9 cellular contexts compared by ENCODE assay signal in genomic region chr19:48656840-48657474, GRCh38. TPM values are rescaled to one million over a fixed set of nuclear protein-coding genes. Genes with fewer than 3 reads are reported as not detected.
A peak's percentile ranks its signal among the peaks of the same experiment; 100 is the strongest.
DNase-seq lines count a peak whose midpoint lies in the region; ATAC-seq, FAIRE-seq and TF ChIP-seq lines count a peak whose summit lies in the region.
"Had no signal": no experiment of that assay in that cellular context is flagged by ENCODE, and none has a peak within 500 bp of the region (broad histone marks: within the 10 kb centered on the region; RNA-seq: fewer than 3 reads in every experiment).

No MANE protein-coding gene starts in this region.

- no peak for FAIRE-seq in bronchial epithelial cell (lab: Jason Lieb, UNC)

- no peak overlapping the region for H3K27ac ChIP-seq in left ventricle myocardium inferior (replicated peaks)

- no peaks in the 10 kb centered on the region for H3K9me3 Mint-ChIP-seq in T-cell

- no peak overlapping the region for H3K4me3 Mint-ChIP-seq in T-cell

- no peaks in the 10 kb centered on the region for H3K27me3 Mint-ChIP-seq in T-cell

- H3K36me3 ChIP-seq in bronchial epithelial cell (ENCODE audit: control insufficient read depth, insufficient read depth, low read length) (no peaks in the 10 kb centered on the region), left ventricle myocardium inferior (no peaks in the 10 kb centered on the region)

- H3K36me3 Mint-ChIP-seq in T-cell = no peaks in the 10 kb centered on the region

- peaks cover 13% of the 10 kb centered on the region for H3K4me1 ChIP-seq in left ventricle myocardium inferior

- H3K27me3 ChIP-seq in bronchial epithelial cell (ENCODE audit: control insufficient read depth, insufficient read depth, low read length) = no peaks in the 10 kb centered on the region
- H3K27me3 ChIP-seq in left ventricle myocardium inferior (ENCODE audit: low read depth) = no peaks in the 10 kb centered on the region

- H3K4me1 Mint-ChIP-seq in T-cell = peaks cover 15 to 21% (median 17%) of the 10 kb centered on the region in 3 donors

- POLR2A ChIA-PET in T-cell (lab: Charles Lee) = interaction anchor here in 1 of 2 donors (0.6 kb wide), 1 partner anchor 14 kb away, joined by 3 read pairs; no protein-coding TSS in a partner anchor

- H3K9me3 ChIP-seq in left ventricle myocardium inferior (replicated peaks) = no peaks in the 10 kb centered on the region

- TF ChIP-seq CTCF in AG10803 (conservative IDR thresholded peaks at IDR 0.05; ENCODE audit: low read length) (no peak), bronchial epithelial cell (IDR thresholded peaks at IDR 0.05; ENCODE audit: insufficient read depth, low read length, severe bottlenecking) (no peak), left ventricle myocardium inferior (IDR thresholded peaks at IDR 0.05; ENCODE audit: borderline replicate concordance) (no peak)

- DNase-seq in AG10803 (ENCODE audit: low read depth) (peak; percentile 89), LHCN-M2 (ENCODE audit: low read depth) (peak; percentile 100), bronchial epithelial cell (ENCODE audit: low read depth) (peak; percentile 84), lung microvascular endothelial cell (ENCODE audit: low read depth in 2 of 2) (peak; percentile 59 to 71), left ventricle myocardium inferior (no peak), T-cell (no peak), NCI-H510A (lab: John Stamatoyannopoulos, UW) (no peak)
- DNase-seq: NCI-H2227 treated with DMSO at 0.1 percent for 48 hours had no signal

- no peak for ATAC-seq in GM21529 (IDR thresholded peaks at IDR 0.05; ENCODE audit: unreplicated experiment)
- no peak for ATAC-seq in T-cell (replicated peaks in 1 of 4)

- CTCF ChIA-PET in T-cell (lab: Charles Lee) = no interaction called here

- no peak overlapping the region for H3K27ac Mint-ChIP-seq in T-cell

- no peak overlapping the region for H3K4me3 ChIP-seq in AG10803 (ENCODE audit: low read length)
- H3K4me3 ChIP-seq in bronchial epithelial cell (ENCODE audit: low read depth, low read length) = no peak overlapping the region
- H3K4me3 ChIP-seq in left ventricle myocardium inferior = no peak overlapping the region

- intact Hi-C loops in left ventricle myocardium inferior (cut with micrococcal nuclease) = no loop called here

RNA-seq across cellular contexts. Expression of gene CA11, which starts 11.0 kb away (rescaled TPM):
- 0.83 and 2.4 TPM in 2 replicates for total RNA-seq in LHCN-M2 (2014; rRNA removed)
- polyA plus RNA-seq in LHCN-M2 (2012) = 9.6 TPM
- total RNA-seq in bronchial epithelial cell = 2.4 and 4.4 TPM in 2 replicates
- total RNA-seq in lung microvascular endothelial cell = 3.1 and 8.1 TPM in 2 replicates
- total RNA-seq in left ventricle myocardium inferior = 4.5 TPM
- 10 to 100 TPM in 4 of 5 donors, 1 to 10 TPM in 1; 8.0 to 18.5 (median 11.0) TPM for total RNA-seq in T-cell

RNA-seq across cellular contexts. Expression of gene NTN5, which starts 15.9 kb away (rescaled TPM):
- total RNA-seq in LHCN-M2 (2014; rRNA removed) (not detected in 2 replicates), bronchial epithelial cell (not detected in 2 replicates), lung microvascular endothelial cell (not detected in 2 replicates), left ventricle myocardium inferior (0.11 TPM), T-cell (1 to 10 TPM; 2.2 to 4.2 (median 3.5) TPM)
- polyA plus RNA-seq in LHCN-M2 (2012) = 0.04 TPM

RNA-seq across cellular contexts. Expression of gene DBP, which starts 19.8 kb away (rescaled TPM):
- total RNA-seq in LHCN-M2 (2014; rRNA removed) (2.9 and 4.8 TPM in 2 replicates), bronchial epithelial cell (6.6 and 8.7 TPM in 2 replicates), lung microvascular endothelial cell (0.87 and 3.4 TPM in 2 replicates), left ventricle myocardium inferior (7.9 TPM), T-cell (10 to 100 TPM; 24.5 to 57.2 (median 56.0) TPM)
- polyA plus RNA-seq in LHCN-M2 (2012) = 4.2 TPM

RNA-seq across cellular contexts. Expression of gene SPHK2, which starts 37.7 kb away (rescaled TPM):
- 13.3 and 16.2 TPM in 2 replicates for total RNA-seq in LHCN-M2 (2014; rRNA removed)
- 13.0 TPM for polyA plus RNA-seq in LHCN-M2 (2012)
- 3.3 and 3.4 TPM in 2 replicates for total RNA-seq in bronchial epithelial cell
- total RNA-seq in lung microvascular endothelial cell = 5.4 and 6.3 TPM in 2 replicates
- total RNA-seq in left ventricle myocardium inferior = 8.0 TPM
- 10 to 100 TPM; 18.0 to 37.0 (median 31.8) TPM for total RNA-seq in T-cell

RNA-seq across cellular contexts. Expression of gene RPL18, which starts 38.0 kb away (rescaled TPM):
- total RNA-seq in LHCN-M2 (2014; rRNA removed) (1,651 and 2,205 TPM in 2 replicates), bronchial epithelial cell (3,143 and 4,233 TPM in 2 replicates), lung microvascular endothelial cell (2,223 and 2,324 TPM in 2 replicates), left ventricle myocardium inferior (530 TPM), T-cell (1,000 to 10,000 TPM; 2,370 to 2,784 (median 2,662) TPM)
- polyA plus RNA-seq in LHCN-M2 (2012) = 2,831 TPM

Comparison
In these comparisons a context has a peak if more than half of its experiments do, and no peak if none do; other contexts are left out.
1. DNase-seq: peak in AG10803 (single experiment), LHCN-M2 (single experiment), bronchial epithelial cell (single experiment) and lung microvascular endothelial cell (2 of 2); none in left ventricle myocardium inferior (single experiment), T-cell (0 of 34) and NCI-H510A (single experiment).